In genomic region chr21:39649526-39649925, GRCh38 we compare ENCODE assay signal across 1 cellular context.
TF ChIP-seq lines count a peak whose summit lies in the region.

No MANE protein-coding gene starts in this region.

TF ChIP-seq in GM23338, 12 proteins besides CTCF, POLR2A, EP300 and RAD21 (continued from another document):
- TF ChIP-seq ZNF462 (CRISPR knock-in tag; IDR thresholded peaks at IDR 0.05) (no peak), REST (IDR thresholded peaks at IDR 0.05; ENCODE audit: unreplicated experiment) (no peak), NANOG (IDR thresholded peaks at IDR 0.05; ENCODE audit: borderline replicate concordance) (no peak), JUNB (IDR thresholded peaks at IDR 0.05; ENCODE audit: unreplicated experiment) (no peak), CREB1 (CRISPR knock-in tag; IDR thresholded peaks at IDR 0.05; ENCODE audit: low read depth) (no peak), ZNF331 (CRISPR knock-in tag; IDR thresholded peaks at IDR 0.05; ENCODE audit: low read depth) (no peak), EZH2 (IDR thresholded peaks at IDR 0.05; ENCODE audit: low read depth, unreplicated experiment) (no peak), ZNF114 (CRISPR knock-in tag; IDR thresholded peaks at IDR 0.05) (no peak), EZH2phosphoT487 (IDR thresholded peaks at IDR 0.05; ENCODE audit: unreplicated experiment) (no peak)
TF ChIP-seq in GM23338: peak in this region for 0.
